Comparison of ENCODE assay signal across 17 cellular contexts in the genomic region with DNA sequence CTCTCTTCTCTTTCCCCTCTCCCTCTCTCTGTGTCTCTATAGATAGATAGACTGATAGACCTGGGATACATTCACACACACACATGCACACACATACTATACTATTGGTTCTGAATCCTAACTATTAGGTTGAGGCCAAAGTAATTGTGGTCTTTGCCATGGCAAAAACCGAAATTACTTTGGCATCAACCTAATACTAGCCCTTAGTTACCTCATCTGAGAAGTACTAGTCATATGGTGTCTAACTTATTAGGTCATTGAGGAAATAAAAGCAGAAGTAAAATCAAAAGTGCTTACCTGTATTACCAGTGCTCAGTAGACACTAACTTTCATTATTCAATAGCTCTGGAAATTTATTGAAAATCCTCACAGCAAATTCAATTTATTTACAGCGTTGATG.
A peak's percentile ranks its signal among the peaks of the same experiment; 100 is the strongest.
DNase-seq lines count a peak whose midpoint lies in the region; ATAC-seq and TF ChIP-seq lines count a peak whose summit lies in the region.
"Had no signal": no experiment of that assay in that cellular context is flagged by ENCODE, and none has a peak within 500 bp of the region (broad histone marks: within the 10 kb centered on the region; RNA-seq: fewer than 3 reads in every experiment).

No MANE protein-coding gene starts in this region.

- no peak overlapping the region for H3K27ac ChIP-seq in foreskin keratinocyte
- H3K27ac ChIP-seq: neutrophil, VCaP had no signal

- H3K27me3 ChIP-seq in foreskin keratinocyte (no peaks in the 10 kb centered on the region), MG63 (no peaks in the 10 kb centered on the region)
- H3K27me3 ChIP-seq: neutrophil had no signal

- H3K9me3 ChIP-seq in MG63 = no peaks in the 10 kb centered on the region
- H3K9me3 ChIP-seq: neutrophil had no signal

- DNase-seq in foreskin keratinocyte (no peak), glomerular visceral epithelial cell (ENCODE audit: extremely low spot score) (no peak), MG63 (no peak), SW 1271 (lab: John Stamatoyannopoulos, UW) (no peak)
- DNase-seq: activated CD8-positive, alpha-beta T cell treated with anti-CD3 and anti-CD28 coated beads, Interleukin-2, amount 10 ng/mL, durations not matched to agents 7 days and 5 days; CD8-positive, alpha-beta T cell; left cardiac atrium; NCI-H187 treated with DMSO at 0.1 percent for 48 hours; stimulated activated CD4-positive, alpha-beta T cell treated with anti-CD3 and anti-CD28 coated beads, Interleukin-15, amount 100 ng/mL, for 24 hours; T-helper 1 cell had no signal

- ATAC-seq in GM18511 (IDR thresholded peaks at IDR 0.05; ENCODE audit: unreplicated experiment) (peak; percentile 72), GM21447 (IDR thresholded peaks at IDR 0.05; ENCODE audit: unreplicated experiment) (peak; percentile 78), HG02981 (IDR thresholded peaks at IDR 0.05; ENCODE audit: unreplicated experiment) (peak; percentile 66), HG03521 (IDR thresholded peaks at IDR 0.05; ENCODE audit: unreplicated experiment) (peak; percentile 73), foreskin keratinocyte (no peak)
- ATAC-seq: activated CD8-positive, alpha-beta T cell treated with anti-CD3 and anti-CD28 coated beads, Interleukin-2, amount 10 ng/mL, durations not matched to agents 7 days and 5 days; CD8-positive, alpha-beta T cell; left cardiac atrium; Right ventricle myocardium inferior had no signal

- H3K36me3 ChIP-seq in MG63 = no peaks in the 10 kb centered on the region
- H3K36me3 ChIP-seq: neutrophil had no signal

- H3K4me3 ChIP-seq in MG63 = no peak overlapping the region

- H3K4me1 ChIP-seq in foreskin keratinocyte = peaks cover 12% of the 10 kb centered on the region

- TF ChIP-seq CTCF in foreskin keratinocyte (conservative IDR thresholded peaks at IDR 0.05) = no peak
